Comparison of ENCODE assay signal across 9 cellular contexts in genomic region chr12:57479376-57480115, GRCh38. TPM values are rescaled to one million over a fixed set of nuclear protein-coding genes. Genes with fewer than 3 reads are reported as not detected.
A peak's percentile ranks its signal among the peaks of the same experiment; 100 is the strongest.
DNase-seq lines count a peak whose midpoint lies in the region; ATAC-seq and TF ChIP-seq lines count a peak whose summit lies in the region.
"Had no signal": no experiment of that assay in that cellular context is flagged by ENCODE, and none has a peak within 500 bp of the region (broad histone marks: within the 10 kb centered on the region; RNA-seq: fewer than 3 reads in every experiment).

Gene ARHGAP9, minus strand, starts transcription at chr12:57479866. Its CDS starts 460 bp downstream, at chr12:57479406.

- ATAC-seq in activated B cell treated with CpG ODN at 0.5 μM for 24 hours (ENCODE audit: low read depth): peak; percentile 51

- TF ChIP-seq EP300 in esophagus muscularis mucosa (IDR thresholded peaks at IDR 0.05): no peak
- TF ChIP-seq EP300 in tibial nerve (IDR thresholded peaks at IDR 0.05): no peak

- peaks cover 77% of the 10 kb centered on the region for H3K4me1 Mint-ChIP-seq in activated B cell treated with CpG ODN at 0.5 μM for 24 hours

- H3K9me3 Mint-ChIP-seq in activated B cell treated with CpG ODN at 0.5 μM for 24 hours: no peaks in the 10 kb centered on the region

- H3K27me3 Mint-ChIP-seq in activated B cell treated with CpG ODN at 0.5 μM for 24 hours: no peaks in the 10 kb centered on the region

- intact Hi-C loops in activated B cell treated with CpG ODN at 0.5 μM for 24 hours (cut with micrococcal nuclease): loop anchor here (1.0 to 5.0 kb wide), 5 partner anchors 8 to 368 kb away; partner anchors contain the start of genes CDK4, CTDSP2, DDIT3 and R3HDM2
- intact Hi-C loops in esophagus muscularis mucosa (cut with DNase I): no loop called here

- H3K4me1 ChIP-seq in esophagus muscularis mucosa (peaks cover 13 to 20% (median 18%) of the 10 kb centered on the region in 4 donors), tibial nerve (peaks cover 0 to 17% (median 14%) of the 10 kb centered on the region in 4 donors)

- TF ChIP-seq POLR2A in esophagus muscularis mucosa (IDR thresholded peaks at IDR 0.05; ENCODE audit: low read depth) (no peak), tibial nerve (IDR thresholded peaks at IDR 0.05) (no peak)

- H3K4me3 ChIP-seq in esophagus muscularis mucosa: no peak within 1 kb of the TSS
- peak within 1 kb of the TSS in 1 of 4 donors; percentile 44 for H3K4me3 ChIP-seq in tibial nerve

- POLR2A ChIA-PET in activated B cell treated with CpG ODN at 0.5 μM for 24 hours (lab: Charles Lee): interaction anchor here (0.6 to 8.3 kb wide), 13 partner anchors 9 to 1650 kb away, joined by 3 to 133 read pairs (median 5); partner anchors contain the start of genes DCTN2, DDIT3, DNAJC14 and GLI1

- no peak for TF ChIP-seq CTCF in activated B cell treated with CpG ODN at 0.5 μM for 24 hours (IDR thresholded peaks at IDR 0.05)
- no peak for TF ChIP-seq CTCF in esophagus muscularis mucosa (IDR thresholded peaks at IDR 0.05)
- TF ChIP-seq CTCF in tibial nerve (IDR thresholded peaks at IDR 0.05): no peak

- 64% methylated on average over 5 of the region's 6 CpGs for WGBS in esophagus muscularis mucosa
- 68 to 73% methylated on average over 6 of the region's 6 CpGs for WGBS in tibial nerve, 2 donors

- H3K36me3 ChIP-seq in esophagus muscularis mucosa: no peaks in the 10 kb centered on the region
- H3K36me3 ChIP-seq in tibial nerve: no peaks in the 10 kb centered on the region
- H3K36me3 ChIP-seq: pancreas had no signal

- H3K9me3 ChIP-seq in esophagus muscularis mucosa (no peaks in the 10 kb centered on the region), tibial nerve (no peaks in the 10 kb centered on the region)
- H3K9me3 ChIP-seq: pancreas had no signal

- CTCF ChIA-PET in activated B cell treated with CpG ODN at 0.5 μM for 24 hours (lab: Charles Lee): interaction anchor here (0.7 to 7.3 kb wide), 3 partner anchors 19 to 281 kb away, joined by 3 to 74 read pairs (median 3); partner anchors contain the start of gene GLI1

- H3K27ac Mint-ChIP-seq in activated B cell treated with CpG ODN at 0.5 μM for 24 hours: peak within 1 kb of the TSS; percentile 100

- DNase-seq in stimulated activated CD4-positive, alpha-beta T cell treated with anti-CD3 and anti-CD28 coated beads, Interleukin-15, amount 100 ng/mL, for 24 hours: peak; percentile 64
- DNase-seq in stimulated activated CD4-positive, alpha-beta T cell treated with anti-CD3 and anti-CD28 coated beads, Interleukin-12 subunit alpha, Interleukin-12 subunit beta, amount 100 ng/mL, for 4 hours: no peak
- DNase-seq in activated B cell treated with CpG ODN at 0.5 μM for 24 hours (peak; percentile 48), esophagus muscularis mucosa (ENCODE audit: extremely low spot score) (no peak), tibial nerve (ENCODE audit: low spot score in 2 of 2) (no peak), cerebellum (ENCODE audit: low spot score) (no peak), NCI-H446 (lab: John Stamatoyannopoulos, UW) (no peak), NCI-H345 (lab: John Stamatoyannopoulos, UW) (no peak)

- H3K36me3 Mint-ChIP-seq in activated B cell treated with CpG ODN at 0.5 μM for 24 hours (ENCODE audit: low read depth): peaks cover 5% of the 10 kb centered on the region

- H3K27ac ChIP-seq in esophagus muscularis mucosa (replicated peaks in 1 of 4): peak within 1 kb of the TSS in 3 of 4 donors; percentile 28 to 60 (median 39)
- H3K27ac ChIP-seq in tibial nerve: peak within 1 kb of the TSS in 3 of 4 donors; percentile 50 to 85 (median 63)

- H3K27me3 ChIP-seq in esophagus muscularis mucosa (peaks cover 0 to 76% (median 26%) of the 10 kb centered on the region in 4 donors), tibial nerve (peaks cover 3 to 40% of the 10 kb centered on the region in 2 donors)

- peak within 1 kb of the TSS; percentile 93 for H3K4me3 Mint-ChIP-seq in activated B cell treated with CpG ODN at 0.5 μM for 24 hours

RNA-seq across cellular contexts. Expression of gene ARHGAP9, which starts in this region (rescaled TPM):
- total RNA-seq in activated B cell treated with CpG ODN at 0.5 μM for 24 hours: 98.8 and 104 TPM in 2 replicates
- total RNA-seq in esophagus muscularis mucosa: 10 to 100 TPM in 2 of 4 donors, 1 to 10 TPM in 2; 6.0 to 12.9 (median 8.8) TPM
- 10 to 100 TPM in 2 of 4 donors, 1 to 10 TPM in 2; 5.2 to 40.5 (median 11.6) TPM for total RNA-seq in tibial nerve
- total RNA-seq in cerebellum: 2.1 TPM

Comparison
In these comparisons a context has a peak if more than half of its experiments do, and no peak if none do; other contexts are left out.
1. DNase-seq: peak in stimulated activated CD4-positive, alpha-beta T cell treated with anti-CD3 and anti-CD28 coated beads, Interleukin-15, amount 100 ng/mL, for 24 hours (single experiment) and activated B cell treated with CpG ODN at 0.5 μM for 24 hours (single experiment); none in stimulated activated CD4-positive, alpha-beta T cell treated with anti-CD3 and anti-CD28 coated beads, Interleukin-12 subunit alpha, Interleukin-12 subunit beta, amount 100 ng/mL, for 4 hours (single experiment), esophagus muscularis mucosa (single experiment), tibial nerve (0 of 2), cerebellum (single experiment), NCI-H446 (0 of 2) and NCI-H345 (single experiment).